Comparison of ENCODE assay signal across 13 cellular contexts in the genomic region with DNA sequence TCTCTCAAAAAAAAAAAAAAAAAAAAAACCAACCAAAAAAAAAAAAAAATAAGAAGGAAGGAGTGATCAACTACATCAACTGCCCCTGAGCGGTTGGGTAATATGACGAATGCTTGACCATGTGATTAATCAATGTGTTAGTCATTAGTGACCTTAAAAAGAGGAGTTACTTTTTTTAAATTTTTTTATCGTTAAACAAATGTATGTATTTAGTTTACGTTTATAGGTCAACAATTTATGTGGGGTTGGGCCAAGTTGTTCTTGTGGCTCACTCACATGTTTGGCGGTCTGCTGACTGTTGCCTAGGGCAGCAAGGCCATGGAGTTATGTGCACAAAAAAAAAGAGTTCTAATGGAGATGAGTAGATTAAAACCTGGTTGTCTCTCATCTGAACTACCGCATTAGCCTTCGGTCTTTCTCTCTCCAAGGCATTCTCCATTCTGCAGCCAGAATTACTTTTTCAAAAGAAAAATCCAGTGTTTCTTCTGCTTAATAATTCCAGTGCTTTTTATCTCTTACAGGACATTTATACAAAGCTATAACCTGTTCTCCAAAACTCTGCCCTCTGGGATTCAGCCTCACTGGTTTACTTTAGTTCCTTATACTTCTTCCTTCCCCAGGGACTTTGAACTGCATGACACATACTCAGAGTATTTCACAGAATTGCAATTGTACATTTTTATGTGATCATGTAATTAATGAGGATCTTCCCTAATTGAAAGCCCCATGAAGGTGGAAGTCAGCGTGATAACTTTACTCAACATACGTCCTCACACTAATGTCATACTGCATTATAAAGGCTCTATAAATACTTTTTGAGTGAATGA.
DNase-seq lines count a peak whose midpoint lies in the region; ATAC-seq and TF ChIP-seq lines count a peak whose summit lies in the region.
"Had no signal": no experiment of that assay in that cellular context is flagged by ENCODE, and none has a peak within 500 bp of the region (broad histone marks: within the 10 kb centered on the region; RNA-seq: fewer than 3 reads in every experiment).

No MANE protein-coding gene starts in this region.

- peaks cover 0 to 6% of the 10 kb centered on the region in 2 donors for H3K9me3 Mint-ChIP-seq in stimulated activated naive CD8-positive, alpha-beta T cell treated with anti-CD3 and anti-CD28 coated beads, Interleukin-15, amount 100 ng/mL, for 72 hours
- no peaks in the 10 kb centered on the region for H3K9me3 Mint-ChIP-seq in glutamatergic neuron (ENCODE audit: unreplicated experiment)
- H3K9me3 Mint-ChIP-seq: activated B cell treated with CpG ODN at 0.5 μM for 24 hours had no signal

- ATAC-seq in GM21529 (IDR thresholded peaks at IDR 0.05; ENCODE audit: unreplicated experiment) (no peak), Right ventricle myocardium superior (ENCODE audit: poor library complexity) (no peak)
- ATAC-seq in stimulated activated naive CD8-positive, alpha-beta T cell treated with anti-CD3 and anti-CD28 coated beads, Interleukin-15, amount 100 ng/mL, for 72 hours = no peak
- ATAC-seq: GM12878, mucosa of descending colon had no signal

- H3K36me3 ChIP-seq in mesodermal cell (ENCODE audit: control insufficient read depth, insufficient read depth, low read length) = no peaks in the 10 kb centered on the region
- H3K36me3 ChIP-seq: thoracic aorta had no signal

- no peak overlapping the region for H3K27ac Mint-ChIP-seq in stimulated activated naive CD8-positive, alpha-beta T cell treated with anti-CD3 and anti-CD28 coated beads, Interleukin-15, amount 100 ng/mL, for 72 hours
- no peak overlapping the region for H3K27ac Mint-ChIP-seq in glutamatergic neuron (ENCODE audit: unreplicated experiment)
- H3K27ac Mint-ChIP-seq: activated B cell treated with CpG ODN at 0.5 μM for 24 hours had no signal

- peaks cover 8% of the 10 kb centered on the region for H3K4me1 ChIP-seq in mesodermal cell (ENCODE audit: control insufficient read depth, insufficient read depth, low read length, poor library complexity, severe bottlenecking)

- 80 to 97% methylated on average over 3 to 4 of the region's 9 CpGs for WGBS in mesodermal cell (ENCODE audit: insufficient coverage in 2 of 2), 2 experiments

- H3K4me3 ChIP-seq in epithelial cell of esophagus (ENCODE audit: low read length) (no peak overlapping the region), mesodermal cell (ENCODE audit: extremely low read depth, insufficient read depth, low read length, poor library complexity, severe bottlenecking) (no peak overlapping the region)
- H3K4me3 ChIP-seq: GM12878, mucosa of descending colon, thoracic aorta had no signal

- no peaks in the 10 kb centered on the region for H3K27me3 Mint-ChIP-seq in stimulated activated naive CD8-positive, alpha-beta T cell treated with anti-CD3 and anti-CD28 coated beads, Interleukin-15, amount 100 ng/mL, for 72 hours
- H3K27me3 Mint-ChIP-seq in glutamatergic neuron (ENCODE audit: unreplicated experiment) = peaks cover 4% of the 10 kb centered on the region
- H3K27me3 Mint-ChIP-seq: activated B cell treated with CpG ODN at 0.5 μM for 24 hours had no signal

- H3K4me3 Mint-ChIP-seq in stimulated activated naive CD8-positive, alpha-beta T cell treated with anti-CD3 and anti-CD28 coated beads, Interleukin-15, amount 100 ng/mL, for 72 hours = no peak overlapping the region
- H3K4me3 Mint-ChIP-seq in glutamatergic neuron (ENCODE audit: unreplicated experiment) = no peak overlapping the region
- H3K4me3 Mint-ChIP-seq: activated B cell treated with CpG ODN at 0.5 μM for 24 hours had no signal

- intact Hi-C loops in Right ventricle myocardium superior (cut with DNase I) = no loop called here

- DNase-seq in Caki2 (ENCODE audit: low read depth) = peak; percentile 37
- peak; percentile 42 for DNase-seq in NCI-H226
- DNase-seq in epithelial cell of esophagus (ENCODE audit: low read depth) = peak; percentile 36
- DNase-seq in Right ventricle myocardium superior = no peak
- no peak for DNase-seq in stimulated activated naive CD8-positive, alpha-beta T cell treated with anti-CD3 and anti-CD28 coated beads, Interleukin-15, amount 100 ng/mL, for 72 hours
- no peak for DNase-seq in glutamatergic neuron
- DNase-seq: activated B cell treated with CpG ODN at 0.5 μM for 24 hours; activated naive CD4-positive, alpha-beta T cell treated with Interleukin-2 at 50 U/mL for 16 hours; mucosa of descending colon had no signal

- H3K27ac ChIP-seq in mesodermal cell (ENCODE audit: low read depth, low read length, severe bottlenecking) = peak overlapping the region; percentile 17
- H3K27ac ChIP-seq: thoracic aorta had no signal

- in situ Hi-C loops in Caki2 (cut with HindIII; ENCODE audit: low pct_unique_long_range_greater_than_20kb, low sequenced_read_pairs) = no loop called here

- no peaks in the 10 kb centered on the region for H3K9me3 ChIP-seq in mesodermal cell (ENCODE audit: control insufficient read depth, low read length)
- H3K9me3 ChIP-seq: mucosa of descending colon, thoracic aorta had no signal

- no peaks in the 10 kb centered on the region for H3K4me1 Mint-ChIP-seq in stimulated activated naive CD8-positive, alpha-beta T cell treated with anti-CD3 and anti-CD28 coated beads, Interleukin-15, amount 100 ng/mL, for 72 hours
- peaks cover 17% of the 10 kb centered on the region for H3K4me1 Mint-ChIP-seq in glutamatergic neuron (ENCODE audit: low read depth, unreplicated experiment)
- H3K4me1 Mint-ChIP-seq: activated B cell treated with CpG ODN at 0.5 μM for 24 hours had no signal

- no peak for TF ChIP-seq CTCF in epithelial cell of esophagus (IDR thresholded peaks at IDR 0.05; ENCODE audit: insufficient read depth, low read depth, low read length, missing control alignments)
- TF ChIP-seq CTCF in glutamatergic neuron (IDR thresholded peaks at IDR 0.05; ENCODE audit: partially characterized antibody, unreplicated experiment) = no peak

- H3K36me3 Mint-ChIP-seq in glutamatergic neuron (ENCODE audit: unreplicated experiment) = no peaks in the 10 kb centered on the region

Comparison
In these comparisons a context has a peak if more than half of its experiments do, and no peak if none do; other contexts are left out.
1. DNase-seq: peak in Caki2 (single experiment), NCI-H226 (single experiment) and epithelial cell of esophagus (single experiment); none in Right ventricle myocardium superior (single experiment), stimulated activated naive CD8-positive, alpha-beta T cell treated with anti-CD3 and anti-CD28 coated beads, Interleukin-15, amount 100 ng/mL, for 72 hours (0 of 2) and glutamatergic neuron (single experiment).